Comparison of ENCODE assay signal across 12 cellular contexts in genomic region chr3:196108075-196108743, GRCh38. TPM values are rescaled to one million over a fixed set of nuclear protein-coding genes. Genes with fewer than 3 reads are reported as not detected.
DNase-seq lines count a peak whose midpoint lies in the region; ATAC-seq and TF ChIP-seq lines count a peak whose summit lies in the region.
"Had no signal": no experiment of that assay in that cellular context is flagged by ENCODE, and none has a peak within 500 bp of the region (broad histone marks: within the 10 kb centered on the region; RNA-seq: fewer than 3 reads in every experiment).

No MANE protein-coding gene starts in this region.

- no peak overlapping the region for H3K4me3 Mint-ChIP-seq in stimulated activated memory B cell treated with anti-CD40 and anti-IgM and Interleukin-4, amounts not matched to agents 10 μg/mL and 1 μg/mL and 100 μg/mL, for 72 hours

- H3K27me3 ChIP-seq in foreskin keratinocyte: no peaks in the 10 kb centered on the region
- H3K27me3 ChIP-seq: transverse colon had no signal

- peaks cover 18% of the 10 kb centered on the region for H3K4me1 Mint-ChIP-seq in stimulated activated memory B cell treated with anti-CD40 and anti-IgM and Interleukin-4, amounts not matched to agents 10 μg/mL and 1 μg/mL and 100 μg/mL, for 72 hours

- H3K27ac ChIP-seq in foreskin keratinocyte: no peak overlapping the region
- H3K27ac ChIP-seq: 22Rv1, transverse colon had no signal

- no peaks in the 10 kb centered on the region for H3K4me1 ChIP-seq in foreskin keratinocyte

- no peaks in the 10 kb centered on the region for H3K27me3 Mint-ChIP-seq in stimulated activated memory B cell treated with anti-CD40 and anti-IgM and Interleukin-4, amounts not matched to agents 10 μg/mL and 1 μg/mL and 100 μg/mL, for 72 hours

- ATAC-seq in foreskin keratinocyte: peak; percentile 93
- no peak for ATAC-seq in stimulated activated memory B cell treated with anti-CD40 and anti-IgM and Interleukin-4, amounts not matched to agents 10 μg/mL and 1 μg/mL and 100 μg/mL, for 72 hours
- no peak for ATAC-seq in GM21390 (IDR thresholded peaks at IDR 0.05; ENCODE audit: unreplicated experiment)

- peak; percentile 4 for TF ChIP-seq CTCF in foreskin keratinocyte (conservative IDR thresholded peaks at IDR 0.05)

- H3K27ac Mint-ChIP-seq in stimulated activated memory B cell treated with anti-CD40 and anti-IgM and Interleukin-4, amounts not matched to agents 10 μg/mL and 1 μg/mL and 100 μg/mL, for 72 hours: peak overlapping the region; percentile 24

- H3K36me3 Mint-ChIP-seq in stimulated activated memory B cell treated with anti-CD40 and anti-IgM and Interleukin-4, amounts not matched to agents 10 μg/mL and 1 μg/mL and 100 μg/mL, for 72 hours: no peaks in the 10 kb centered on the region

- DNase-seq in NCI-H1436 (lab: John Stamatoyannopoulos, UW) (peak; percentile 30), NCI-H1436 treated with DMSO at 0.1 percent for 48 hours (lab: John Stamatoyannopoulos, UW) (no peak), NCI-H526 (lab: John Stamatoyannopoulos, UW) (peak; percentile 45 to 81), foreskin keratinocyte (peak; percentile 46 to 82), foreskin melanocyte (no peak), MV-4-11 (lab: John Stamatoyannopoulos, UW) (no peak)
- DNase-seq: GOT3; stimulated activated CD4-positive, alpha-beta T cell treated with anti-CD3 and anti-CD28 coated beads, Interleukin-12 subunit alpha, Interleukin-12 subunit beta, amount 100 ng/mL, for 4 hours; transverse colon had no signal

- no peaks in the 10 kb centered on the region for H3K9me3 Mint-ChIP-seq in stimulated activated memory B cell treated with anti-CD40 and anti-IgM and Interleukin-4, amounts not matched to agents 10 μg/mL and 1 μg/mL and 100 μg/mL, for 72 hours

RNA-seq across cellular contexts. Expression of gene TFRC, which starts 26.3 kb away (rescaled TPM):
- 44.6 and 52.3 TPM in 2 replicates for total RNA-seq in foreskin keratinocyte
- 12.8 and 13.4 TPM in 2 replicates for polyA plus RNA-seq in foreskin keratinocyte

Comparison
In these comparisons a context has a peak if more than half of its experiments do, and no peak if none do; other contexts are left out.
1. DNase-seq: peak in NCI-H1436 (single experiment), NCI-H526 (2 of 2) and foreskin keratinocyte (2 of 2); none in NCI-H1436 treated with DMSO at 0.1 percent for 48 hours (single experiment), foreskin melanocyte (single experiment) and MV-4-11 (single experiment).